Comparison of ENCODE assay signal across 1 cellular context in genomic region chr20:48159156-48159971, GRCh38.
TF ChIP-seq lines count a peak whose summit lies in the region.

No MANE protein-coding gene starts in this region.

TF ChIP-seq in SK-N-SH, 30 proteins besides CTCF, POLR2A, EP300 and RAD21 (continued from another document):
- TF ChIP-seq SIN3A (IDR thresholded peaks at IDR 0.05; ENCODE audit: borderline replicate concordance, low read depth, low read length) (no peak), TCF12 (IDR thresholded peaks at IDR 0.05) (no peak)
